Comparison of ENCODE assay signal across 8 cellular contexts in the genomic region with DNA sequence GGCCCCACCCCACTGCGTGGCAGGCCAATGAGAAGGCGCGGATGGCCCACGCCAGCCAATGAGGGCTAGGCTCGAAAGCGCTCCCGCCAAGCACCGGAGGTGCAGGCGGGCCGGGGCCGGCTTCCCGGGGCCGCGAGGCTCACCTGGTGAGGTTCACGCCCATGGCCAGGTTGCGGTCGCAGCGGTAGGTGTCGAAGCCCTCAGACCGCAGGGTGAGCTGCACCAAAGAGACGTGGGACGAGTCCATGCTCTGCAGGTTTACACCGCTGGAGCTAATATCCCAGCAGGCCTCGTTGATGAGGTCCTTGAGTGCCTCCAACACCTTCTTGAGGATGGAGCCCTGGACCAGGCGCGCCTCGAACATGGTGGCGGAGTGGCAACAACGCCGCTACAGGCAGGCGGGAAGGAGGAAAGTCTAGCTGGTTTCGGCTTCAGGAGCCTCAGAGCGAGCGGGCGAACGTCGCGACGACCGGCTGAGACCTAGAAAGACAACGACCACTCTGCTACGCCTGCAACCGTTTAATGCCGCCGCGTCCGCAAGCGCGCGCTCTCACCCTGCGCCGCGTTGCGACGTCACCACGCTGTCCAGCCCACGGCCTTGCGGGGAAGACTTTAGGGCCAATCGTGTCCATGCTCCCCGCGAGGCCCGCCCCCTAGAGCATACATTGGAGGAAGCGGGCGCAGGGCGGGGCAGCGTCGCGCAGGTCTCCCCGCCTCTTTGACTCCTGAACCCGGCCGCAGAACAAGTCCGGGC. TPM values are rescaled to one million over a fixed set of nuclear protein-coding genes. Genes with fewer than 3 reads are reported as not detected.
DNase-seq lines count a peak whose midpoint lies in the region; ATAC-seq and TF ChIP-seq lines count a peak whose summit lies in the region.

Gene PCNA (minus strand): TSS at position 524 of the 754 bp plus-strand sequence. CDS start 160 bp downstream, at position 364.

- H3K27ac ChIP-seq in RWPE1: peak within 1 kb of the TSS; percentile 95
- peak within 1 kb of the TSS; percentile 73 for H3K27ac ChIP-seq in naive thymus-derived CD4-positive, alpha-beta T cell (ENCODE audit: low read depth, low read length)

- peak; percentile 98 for DNase-seq in Daoy (ENCODE audit: low read depth)
- peak; percentile 85 for DNase-seq in GOT3 (lab: John Stamatoyannopoulos, UW)
- peak; percentile 89 for DNase-seq in LNCaP clone FGC (ENCODE audit: low read depth)
- DNase-seq in RWPE1 (ENCODE audit: low spot score): peak; percentile 98
- DNase-seq in fibroblast of gingiva (ENCODE audit: low read depth): peak; percentile 95
- DNase-seq in naive thymus-derived CD4-positive, alpha-beta T cell: peak; percentile 85 to 96 (median 94)
- DNase-seq in stimulated activated naive B cell treated with anti-CD40 and anti-IgM and Interleukin-4, amounts not matched to agents 10 μg/mL and 1 μg/mL and 100 μg/mL, for 72 hours: peak; percentile 96

- H3K9me3 ChIP-seq in naive thymus-derived CD4-positive, alpha-beta T cell (ENCODE audit: control insufficient read depth in 2 of 3, low read length in 3 of 3): no peaks in the 10 kb centered on the region

- no peaks in the 10 kb centered on the region for H3K27me3 Mint-ChIP-seq in activated T-helper 17 cell treated with anti-CD3 and anti-CD28 coated beads, Interleukin-2, amount 50 U/mL, for 72 hours
- H3K27me3 Mint-ChIP-seq in naive thymus-derived CD4-positive, alpha-beta T cell: peaks cover 0 to 2% (median 0%) of the 10 kb centered on the region in 5 donors
- H3K27me3 Mint-ChIP-seq in stimulated activated naive B cell treated with anti-CD40 and anti-IgM and Interleukin-4, amounts not matched to agents 10 μg/mL and 1 μg/mL and 100 μg/mL, for 72 hours: no peaks in the 10 kb centered on the region

- no peaks in the 10 kb centered on the region for H3K27me3 ChIP-seq in naive thymus-derived CD4-positive, alpha-beta T cell (ENCODE audit: control insufficient read depth in 2 of 2, insufficient read depth in 2 of 2, low read length in 2 of 2)

- H3K36me3 Mint-ChIP-seq in activated T-helper 17 cell treated with anti-CD3 and anti-CD28 coated beads, Interleukin-2, amount 50 U/mL, for 72 hours (ENCODE audit: low read depth): peaks cover 57% of the 10 kb centered on the region
- H3K36me3 Mint-ChIP-seq in naive thymus-derived CD4-positive, alpha-beta T cell: peaks cover 4 to 35% (median 8%) of the 10 kb centered on the region in 5 donors
- H3K36me3 Mint-ChIP-seq in stimulated activated naive B cell treated with anti-CD40 and anti-IgM and Interleukin-4, amounts not matched to agents 10 μg/mL and 1 μg/mL and 100 μg/mL, for 72 hours: peaks cover 10 to 26% of the 10 kb centered on the region in 2 donors

- intact Hi-C loops in naive thymus-derived CD4-positive, alpha-beta T cell (cut with micrococcal nuclease): loop anchor here (1.0 to 10.0 kb wide), 7 partner anchors 8 to 1355 kb away; partner anchors contain the start of genes ADISSP (in 2 of the 2) and CDS2 (in 2 of the 2)

- peak within 1 kb of the TSS; percentile 92 for H3K27ac Mint-ChIP-seq in activated T-helper 17 cell treated with anti-CD3 and anti-CD28 coated beads, Interleukin-2, amount 50 U/mL, for 72 hours
- peak within 1 kb of the TSS; percentile 82 to 99 (median 96) for H3K27ac Mint-ChIP-seq in naive thymus-derived CD4-positive, alpha-beta T cell
- H3K27ac Mint-ChIP-seq in stimulated activated naive B cell treated with anti-CD40 and anti-IgM and Interleukin-4, amounts not matched to agents 10 μg/mL and 1 μg/mL and 100 μg/mL, for 72 hours: peak within 1 kb of the TSS; percentile 97

- H3K36me3 ChIP-seq in naive thymus-derived CD4-positive, alpha-beta T cell (ENCODE audit: control insufficient read depth in 2 of 3, insufficient read depth in 3 of 3, low read length in 3 of 3): peaks cover 8 to 26% (median 9%) of the 10 kb centered on the region in 3 experiments

- peak within 1 kb of the TSS; percentile 98 for H3K4me3 ChIP-seq in LNCaP clone FGC (ENCODE audit: low read depth, low read length)
- peak within 1 kb of the TSS; percentile 98 for H3K4me3 ChIP-seq in naive thymus-derived CD4-positive, alpha-beta T cell (ENCODE audit: low read length)

- CTCF ChIA-PET in RWPE1 (lab: Yijun Ruan, JAX): no interaction called here
- CTCF ChIA-PET in naive thymus-derived CD4-positive, alpha-beta T cell (lab: Charles Lee): interaction anchor here (0.7 to 2.2 kb wide), 3 partner anchors 18 to 73 kb away, joined by 4 to 10 read pairs (median 9); no protein-coding TSS in a partner anchor

- POLR2A ChIA-PET in RWPE1 (lab: Yijun Ruan, JAX; ENCODE audit: low non-redundant PET): interaction anchor here (1.2 to 1.4 kb wide), 2 partner anchors 72 to 129 kb away, joined by 3 to 4 read pairs; no protein-coding TSS in a partner anchor
- POLR2A ChIA-PET in naive thymus-derived CD4-positive, alpha-beta T cell (lab: Charles Lee): interaction anchor here (0.6 to 2.8 kb wide), 9 partner anchors 8 to 486 kb away, joined by 3 to 8 read pairs (median 6); partner anchors contain the start of gene SLC23A2

- TF ChIP-seq CTCF in LNCaP clone FGC (IDR thresholded peaks at IDR 0.05; ENCODE audit: control insufficient read depth, extremely low read depth, insufficient read depth): no peak
- no peak for TF ChIP-seq CTCF in RWPE1 (conservative IDR thresholded peaks at IDR 0.05; ENCODE audit: low read depth)

- H3K4me3 Mint-ChIP-seq in activated T-helper 17 cell treated with anti-CD3 and anti-CD28 coated beads, Interleukin-2, amount 50 U/mL, for 72 hours: peak within 1 kb of the TSS; percentile 97
- H3K4me3 Mint-ChIP-seq in naive thymus-derived CD4-positive, alpha-beta T cell: peak within 1 kb of the TSS; percentile 87 to 99 (median 96)
- H3K4me3 Mint-ChIP-seq in stimulated activated naive B cell treated with anti-CD40 and anti-IgM and Interleukin-4, amounts not matched to agents 10 μg/mL and 1 μg/mL and 100 μg/mL, for 72 hours: peak within 1 kb of the TSS; percentile 97

- peaks cover 34% of the 10 kb centered on the region for H3K4me1 Mint-ChIP-seq in activated T-helper 17 cell treated with anti-CD3 and anti-CD28 coated beads, Interleukin-2, amount 50 U/mL, for 72 hours
- peaks cover 19 to 66% (median 32%) of the 10 kb centered on the region in 7 donors for H3K4me1 Mint-ChIP-seq in naive thymus-derived CD4-positive, alpha-beta T cell
- H3K4me1 Mint-ChIP-seq in stimulated activated naive B cell treated with anti-CD40 and anti-IgM and Interleukin-4, amounts not matched to agents 10 μg/mL and 1 μg/mL and 100 μg/mL, for 72 hours: peaks cover 5 to 23% of the 10 kb centered on the region in 2 donors

- peak; percentile 92 for ATAC-seq in activated T-helper 17 cell treated with anti-CD3 and anti-CD28 coated beads, Interleukin-2, amount 50 U/mL, for 72 hours (replicated peaks)
- peak; percentile 97 for ATAC-seq in naive thymus-derived CD4-positive, alpha-beta T cell
- ATAC-seq in stimulated activated naive B cell treated with anti-CD40 and anti-IgM and Interleukin-4, amounts not matched to agents 10 μg/mL and 1 μg/mL and 100 μg/mL, for 72 hours (replicated peaks): peak; percentile 94 to 95

- H3K4me1 ChIP-seq in naive thymus-derived CD4-positive, alpha-beta T cell (ENCODE audit: control insufficient read depth in 2 of 2, insufficient read depth in 2 of 2, low read length in 2 of 2): peaks cover 9 to 22% of the 10 kb centered on the region in 2 donors

- no peaks in the 10 kb centered on the region for H3K9me3 Mint-ChIP-seq in activated T-helper 17 cell treated with anti-CD3 and anti-CD28 coated beads, Interleukin-2, amount 50 U/mL, for 72 hours
- H3K9me3 Mint-ChIP-seq in naive thymus-derived CD4-positive, alpha-beta T cell: peaks cover 0 to 1% (median 0%) of the 10 kb centered on the region in 11 donors
- H3K9me3 Mint-ChIP-seq in stimulated activated naive B cell treated with anti-CD40 and anti-IgM and Interleukin-4, amounts not matched to agents 10 μg/mL and 1 μg/mL and 100 μg/mL, for 72 hours: no peaks in the 10 kb centered on the region

RNA-seq across cellular contexts. Expression of gene PCNA, which starts in this region (rescaled TPM):
- 405 and 436 TPM in 2 replicates for total RNA-seq in Daoy (2014; rRNA removed; shearing (Covaris generic))
- 100 to 1,000 TPM; 346 to 572 TPM for total RNA-seq in activated T-helper 17 cell treated with anti-CD3 and anti-CD28 coated beads, Interleukin-2, amount 50 U/mL, for 72 hours
- total RNA-seq in naive thymus-derived CD4-positive, alpha-beta T cell: 100 to 1,000 TPM in 1 of 5 experiments, 10 to 100 TPM in 4; 21.6 to 392 (median 39.3) TPM
- 10 to 100 TPM; 48.3 to 67.4 TPM for polyA plus RNA-seq in naive thymus-derived CD4-positive, alpha-beta T cell

Comparison
In these comparisons a context has a peak if more than half of its experiments do, and no peak if none do; other contexts are left out.
1. Peak in every context shown above with its lines: DNase-seq, ATAC-seq, H3K4me3 ChIP-seq and H3K27ac ChIP-seq.